In the genomic region with DNA sequence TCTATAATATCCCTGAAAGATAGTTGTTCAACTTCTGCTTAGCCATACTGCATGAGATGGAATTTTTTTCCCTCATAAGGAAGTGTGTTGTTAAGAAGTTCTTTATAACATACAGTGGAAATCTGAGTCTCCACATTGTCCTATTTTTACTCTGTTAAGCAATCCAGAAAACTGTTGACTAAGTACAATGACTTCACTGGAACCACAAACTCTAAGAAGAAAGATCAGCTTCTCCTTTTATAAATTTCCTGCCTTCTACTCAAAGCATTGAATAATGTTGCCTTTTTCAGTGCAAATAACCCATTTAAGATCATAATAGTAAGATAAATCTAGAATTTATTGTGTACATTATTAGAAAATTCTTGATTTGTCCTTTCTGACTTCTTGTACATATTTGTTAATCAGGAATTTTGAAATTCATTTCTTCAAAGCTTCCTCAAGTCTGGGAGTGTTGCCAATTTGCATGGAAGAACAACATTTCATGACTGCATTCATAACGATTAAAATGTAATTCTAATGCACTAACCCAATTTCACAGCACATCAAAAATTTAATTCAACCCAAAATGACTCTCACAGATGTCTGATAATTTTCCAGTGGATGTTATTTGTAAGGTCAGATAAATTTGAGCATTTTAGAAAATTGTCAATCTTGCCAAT, we compare ENCODE assay signal across 10 cellular contexts. TPM values are rescaled to one million over a fixed set of nuclear protein-coding genes. Genes with fewer than 3 reads are reported as not detected.
DNase-seq lines count a peak whose midpoint lies in the region; ATAC-seq and TF ChIP-seq lines count a peak whose summit lies in the region.
"Had no signal": no experiment of that assay in that cellular context is flagged by ENCODE, and none has a peak within 500 bp of the region (broad histone marks: within the 10 kb centered on the region; RNA-seq: fewer than 3 reads in every experiment).

No MANE protein-coding gene starts in this region.

- H3K36me3 ChIP-seq in heart left ventricle (no peaks in the 10 kb centered on the region), brain microvascular endothelial cell (replicated peaks) (no peaks in the 10 kb centered on the region)
- H3K36me3 ChIP-seq: prostate gland had no signal

- peaks cover 0 to 32% (median 0%) of the 10 kb centered on the region in 12 donors for H3K4me1 ChIP-seq in heart left ventricle
- H3K4me1 ChIP-seq: prostate gland had no signal

- no peak for TF ChIP-seq POLR2A in heart left ventricle (IDR thresholded peaks at IDR 0.05)

- peak in 3 of 4 donors; percentile 58 to 78 (median 71) for ATAC-seq in heart left ventricle
- ATAC-seq in left lobe of liver = peak; percentile 32
- ATAC-seq in activated CD4-positive, CD25-positive, alpha-beta regulatory T cell treated with anti-CD3 and anti-CD28 coated beads, Interleukin-2, amount 50 U/mL, for 24 hours = no peak

- H3K9me3 ChIP-seq in heart left ventricle = no peaks in the 10 kb centered on the region
- H3K9me3 ChIP-seq: prostate gland had no signal

- H3K27me3 ChIP-seq in heart left ventricle (no peaks in the 10 kb centered on the region), brain microvascular endothelial cell (replicated peaks) (no peaks in the 10 kb centered on the region)

- in situ Hi-C loops in brain microvascular endothelial cell (cut with HindIII; ENCODE audit: low pct_ligation_motif_present, low sequenced_read_pairs) = loop anchor here (25.0 kb wide), 1 partner anchor 98 kb away; no protein-coding TSS in a partner anchor

- 31 to 44% (median 34%) methylated on average over 1 of the region's 1 CpG for WGBS in heart left ventricle, 4 donors

- TF ChIP-seq CTCF in heart left ventricle (IDR thresholded peaks at IDR 0.05) (no peak), brain microvascular endothelial cell (IDR thresholded peaks at IDR 0.05; ENCODE audit: low read depth, low read length, missing control alignments) (no peak)

- H3K4me3 ChIP-seq in heart left ventricle (no peak overlapping the region), brain microvascular endothelial cell (ENCODE audit: low read depth, low read length) (no peak overlapping the region)
- H3K4me3 ChIP-seq: prostate gland had no signal

- intact Hi-C loops in heart left ventricle (cut with DNase I) = no loop called here
- intact Hi-C loops in cardiac septum (cut with DNase I) = no loop called here

- DNase-seq in heart left ventricle (no peak), cardiac septum (ENCODE audit: low spot score) (no peak), brain microvascular endothelial cell (peak; percentile 43), left lobe of liver (ENCODE audit: low spot score) (no peak), occipital lobe (lab: John Stamatoyannopoulos, UW) (no peak)
- DNase-seq in activated T-cell treated with anti-CD3 and anti-CD28 coated beads, Interleukin-2, amount 50 U/mL, for 1 hour = no peak
- DNase-seq in activated effector memory CD4-positive, alpha-beta T cell treated with Interleukin-2 at 50 U/mL for 16 hours = no peak
- DNase-seq: NCI-H2171 had no signal

- H3K27ac ChIP-seq in heart left ventricle (peak overlapping the region in 1 of 12 donors; percentile 85), brain microvascular endothelial cell (no peak overlapping the region)
- H3K27ac ChIP-seq: prostate gland had no signal

RNA-seq across cellular contexts. Expression of gene ANKEF1, which starts 45.6 kb away (rescaled TPM):
- total RNA-seq in heart left ventricle = 1 to 10 TPM; 1.2 to 3.1 (median 1.4) TPM
- under 1 TPM; 0.27 to 0.82 TPM for polyA plus RNA-seq in heart left ventricle
- 1.3 TPM for total RNA-seq in cardiac septum
- total RNA-seq in left lobe of liver = 5.0 TPM
- 2.7 TPM for total RNA-seq in occipital lobe

Comparison
In these comparisons a context has a peak if more than half of its experiments do, and no peak if none do; other contexts are left out.
1. ATAC-seq: peak in heart left ventricle (3 of 4) and left lobe of liver (single experiment); none in activated CD4-positive, CD25-positive, alpha-beta regulatory T cell treated with anti-CD3 and anti-CD28 coated beads, Interleukin-2, amount 50 U/mL, for 24 hours (0 of 2).